8 cellular contexts compared by ENCODE assay signal in genomic region chr1:48916121-48917069, GRCh38.
A peak's percentile ranks its signal among the peaks of the same experiment; 100 is the strongest.
DNase-seq lines count a peak whose midpoint lies in the region; ATAC-seq, FAIRE-seq and TF ChIP-seq lines count a peak whose summit lies in the region.

No MANE protein-coding gene starts in this region.

- no peak overlapping the region for H3K4me3 ChIP-seq in cardiac muscle cell
- no peak overlapping the region for H3K4me3 ChIP-seq in astrocyte (ENCODE audit: insufficient read depth, low read depth, low read length)

- no peak for ATAC-seq in Right ventricle myocardium inferior
- ATAC-seq in left lobe of liver, result peak; percentile 76
- no peak for ATAC-seq in GM21717 (IDR thresholded peaks at IDR 0.05; ENCODE audit: unreplicated experiment)
- ATAC-seq in HG02610 (IDR thresholded peaks at IDR 0.05; ENCODE audit: unreplicated experiment), result no peak

- no peaks in the 10 kb centered on the region for H3K9me3 ChIP-seq in cardiac muscle cell (ENCODE audit: low read depth)
- no peaks in the 10 kb centered on the region for H3K9me3 ChIP-seq in astrocyte (ENCODE audit: insufficient read depth, low read depth, low read length)

- no peak overlapping the region for H3K9ac ChIP-seq in astrocyte (ENCODE audit: low read length)

- intact Hi-C loops in Right ventricle myocardium inferior (cut with DNase I), result no loop called here

- no peaks in the 10 kb centered on the region for H3K9me3 Mint-ChIP-seq in astrocyte (ENCODE audit: unreplicated experiment)

- FAIRE-seq in astrocyte (lab: Jason Lieb, UNC), result peak; percentile 85

- peak overlapping the region; percentile 69 for H2AFZ ChIP-seq in astrocyte (ENCODE audit: low read depth, low read length)

- H3K4me1 Mint-ChIP-seq in astrocyte (ENCODE audit: low read depth, unreplicated experiment), result peaks cover 4% of the 10 kb centered on the region

- H3K4me3 Mint-ChIP-seq in astrocyte (ENCODE audit: unreplicated experiment), result no peak overlapping the region

- peak overlapping the region; percentile 35 for H3K27ac Mint-ChIP-seq in astrocyte (ENCODE audit: unreplicated experiment)

- H3K79me2 ChIP-seq in astrocyte (ENCODE audit: insufficient read depth, low read length), result no peaks in the 10 kb centered on the region

- H3K4me2 ChIP-seq in astrocyte (ENCODE audit: low read length), result peak overlapping the region; percentile 52

- TF ChIP-seq CTCF in cardiac muscle cell (IDR thresholded peaks at IDR 0.05; ENCODE audit: low read depth, low read length) (peak; percentile 52), astrocyte (IDR thresholded peaks at IDR 0.05; ENCODE audit: insufficient read depth, low read depth, low read length) (peak; percentile 46)

- no peaks in the 10 kb centered on the region for H3K4me1 ChIP-seq in cardiac muscle cell (ENCODE audit: low read depth)
- peaks cover 3% of the 10 kb centered on the region for H3K4me1 ChIP-seq in astrocyte (ENCODE audit: insufficient read depth, low read length)

- H3K27ac ChIP-seq in cardiac muscle cell, result no peak overlapping the region
- no peak overlapping the region for H3K27ac ChIP-seq in astrocyte (ENCODE audit: low read depth, low read length)

- no peaks in the 10 kb centered on the region for H3K27me3 ChIP-seq in cardiac muscle cell
- H3K27me3 ChIP-seq in astrocyte (ENCODE audit: insufficient read depth, low read length), result no peaks in the 10 kb centered on the region

- no peaks in the 10 kb centered on the region for H3K36me3 Mint-ChIP-seq in astrocyte (ENCODE audit: low read depth, unreplicated experiment)

- no peaks in the 10 kb centered on the region for H4K20me1 ChIP-seq in astrocyte (ENCODE audit: insufficient read depth, low read length)

- DNase-seq in cardiac muscle cell (ENCODE audit: low read depth in 1 of 2, low spot score in 1 of 2), result peak; percentile 23 to 83
- DNase-seq in Right ventricle myocardium inferior (ENCODE audit: missing footprints), result no peak
- peak; percentile 47 for DNase-seq in NCI-H2029 treated with DMSO at 0.1 percent for 48 hours (lab: John Stamatoyannopoulos, UW)
- DNase-seq in astrocyte (ENCODE audit: low read depth), result peak; percentile 65
- DNase-seq in left lobe of liver (ENCODE audit: low spot score), result no peak
- DNase-seq in NCI-H187 treated with DMSO at 0.1 percent for 48 hours (lab: John Stamatoyannopoulos, UW), result no peak

- peaks cover 2% of the 10 kb centered on the region for H3K27me3 Mint-ChIP-seq in astrocyte (ENCODE audit: low read depth, unreplicated experiment)

- no peaks in the 10 kb centered on the region for H3K36me3 ChIP-seq in cardiac muscle cell
- no peaks in the 10 kb centered on the region for H3K36me3 ChIP-seq in astrocyte (ENCODE audit: insufficient read depth, low read length)

Comparison
In these comparisons a context has a peak if more than half of its experiments do, and no peak if none do; other contexts are left out.
1. DNase-seq: peak in cardiac muscle cell (2 of 2), NCI-H2029 treated with DMSO at 0.1 percent for 48 hours (single experiment) and astrocyte (single experiment); none in Right ventricle myocardium inferior (single experiment), left lobe of liver (single experiment) and NCI-H187 treated with DMSO at 0.1 percent for 48 hours (single experiment).